In the genomic region with DNA sequence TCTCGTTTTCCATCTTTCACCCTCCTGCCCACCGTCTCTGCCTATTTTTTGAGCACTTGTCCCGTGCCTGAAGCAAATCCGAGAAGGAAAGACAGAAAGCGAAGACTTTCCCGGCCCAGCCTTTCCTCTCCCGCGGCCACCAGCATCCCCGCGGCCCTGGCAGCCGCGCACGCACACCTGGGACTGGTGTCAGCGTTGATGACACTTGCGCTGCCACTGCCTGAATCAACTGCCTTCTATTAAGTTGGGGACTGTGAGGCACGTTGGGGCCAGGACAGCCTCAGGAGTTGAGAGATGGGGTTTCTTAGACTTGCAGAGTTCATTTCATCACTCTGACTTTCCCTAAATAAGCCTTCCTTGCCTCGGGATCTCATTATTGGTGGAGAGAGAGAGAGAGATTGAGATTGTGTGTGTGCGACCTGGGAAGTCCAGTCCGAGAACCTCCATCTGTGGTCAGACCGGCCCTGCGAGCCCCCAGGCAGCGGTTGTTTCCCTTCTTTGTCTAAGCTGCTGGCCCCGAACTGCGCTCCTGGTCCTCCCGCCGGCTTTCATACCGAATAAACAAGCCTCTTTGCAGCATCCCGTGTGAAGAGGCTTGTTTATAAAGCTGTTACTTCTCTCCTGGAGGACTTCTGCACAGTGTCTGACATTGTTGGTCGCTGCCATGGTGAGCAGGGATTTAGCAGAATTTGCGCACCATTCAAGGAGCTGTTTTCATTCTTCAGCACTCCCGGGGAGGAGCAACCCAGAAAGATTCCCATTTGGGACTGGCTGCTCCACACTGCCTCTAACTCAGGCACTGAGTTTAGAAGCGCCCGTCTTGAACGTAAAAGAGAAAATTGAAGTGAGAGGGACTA, we compare ENCODE assay signal across 11 cellular contexts. TPM values are rescaled to one million over a fixed set of nuclear protein-coding genes. Genes with fewer than 3 reads are reported as not detected.
DNase-seq lines count a peak whose midpoint lies in the region; ATAC-seq, FAIRE-seq and TF ChIP-seq lines count a peak whose summit lies in the region.
"Had no signal": no experiment of that assay in that cellular context is flagged by ENCODE, and none has a peak within 500 bp of the region (broad histone marks: within the 10 kb centered on the region; RNA-seq: fewer than 3 reads in every experiment).

No MANE protein-coding gene starts in this region.

- H3K4me1 ChIP-seq in kidney (ENCODE audit: control insufficient read depth in 1 of 2, insufficient read depth in 1 of 2, low read depth in 1 of 2, low read length in 2 of 2) (peaks cover 4% of the 10 kb centered on the region in 2 donors), stomach smooth muscle (ENCODE audit: control insufficient read depth, insufficient read depth, low read length) (no peaks in the 10 kb centered on the region)

- H3K36me3 Mint-ChIP-seq in T-cell, result no peaks in the 10 kb centered on the region

- CTCF ChIA-PET in T-cell (lab: Charles Lee), result no interaction called here

- DNase-seq in DMS 273 (lab: John Stamatoyannopoulos, UW; ENCODE audit: unreplicated experiment) (peak; percentile 33), DMS 273 treated with DMSO at 0.1 percent for 48 hours (lab: John Stamatoyannopoulos, UW) (no peak), cerebellar cortex (ENCODE audit: low spot score) (peak; percentile 11), kidney (peak; percentile 50), T-cell (no peak), T-helper 1 cell (no peak), SK-N-DZ (ENCODE audit: low spot score) (no peak)
- DNase-seq: activated naive CD4-positive, alpha-beta T cell treated with Interleukin-2 at 50 U/mL for 16 hours; stimulated activated CD4-positive, alpha-beta T cell treated with anti-CD3 and anti-CD28 coated beads, Interleukin-2, amount 100 ng/mL, for 24 hours had no signal

- H3K27ac Mint-ChIP-seq in T-cell, result no peak overlapping the region

- intact Hi-C loops in kidney (cut with DNase I), result no loop called here

- H3K4me3 Mint-ChIP-seq in T-cell, result no peak overlapping the region

- no peak overlapping the region for H3K9ac ChIP-seq in kidney (ENCODE audit: low read length in 2 of 2)
- H3K9ac ChIP-seq in stomach smooth muscle (ENCODE audit: low read length in 2 of 2), result peak overlapping the region; percentile 73 to 84

- no peak for ATAC-seq in T-cell (replicated peaks in 1 of 4)

- H3K9me3 ChIP-seq in kidney (ENCODE audit: control insufficient read depth in 1 of 2, low read length in 2 of 2) (no peaks in the 10 kb centered on the region), stomach smooth muscle (ENCODE audit: control insufficient read depth in 2 of 2, low read length in 2 of 2) (no peaks in the 10 kb centered on the region)

- H3K4me1 Mint-ChIP-seq in T-cell, result peaks cover 0 to 14% (median 9%) of the 10 kb centered on the region in 3 donors

- no peaks in the 10 kb centered on the region for H3K9me3 Mint-ChIP-seq in T-cell

- FAIRE-seq in kidney (lab: Jason Lieb, UNC), result no peak

- POLR2A ChIA-PET in T-cell (lab: Charles Lee), result no interaction called here

- peaks cover 36% of the 10 kb centered on the region in 2 donors for H3K27me3 Mint-ChIP-seq in T-cell

- peaks cover 0 to 5% of the 10 kb centered on the region in 2 donors for H3K27me3 ChIP-seq in stomach smooth muscle (ENCODE audit: control insufficient read depth in 1 of 2, insufficient read depth in 2 of 2, low read length in 2 of 2)

- H3K4me3 ChIP-seq in kidney (ENCODE audit: low read length in 2 of 2), result peak overlapping the region; percentile 10 to 18
- peak overlapping the region; percentile 61 to 86 for H3K4me3 ChIP-seq in stomach smooth muscle (ENCODE audit: low read length in 2 of 2)

- H3K27ac ChIP-seq in kidney (ENCODE audit: low read depth in 2 of 2, low read length in 2 of 2) (no peak overlapping the region), stomach smooth muscle (ENCODE audit: low read length) (peak overlapping the region; percentile 96)
- H3K27ac ChIP-seq: 22Rv1 had no signal

- TF ChIP-seq CTCF in kidney (IDR thresholded peaks at IDR 0.05; ENCODE audit: borderline replicate concordance, extremely low read depth, insufficient read depth), result no peak

- no peaks in the 10 kb centered on the region for H3K36me3 ChIP-seq in kidney (ENCODE audit: control insufficient read depth in 1 of 2, insufficient read depth in 2 of 2, low read length in 2 of 2)
- H3K36me3 ChIP-seq in stomach smooth muscle (ENCODE audit: control insufficient read depth in 2 of 2, insufficient read depth in 2 of 2, low read length in 2 of 2), result peaks cover 0 to 4% of the 10 kb centered on the region in 2 donors

RNA-seq across cellular contexts. Expression of a gene that starts 1.5 kb away (rescaled TPM):
- total RNA-seq in kidney, result 2.1 TPM
- 0.56 TPM for polyA plus RNA-seq in kidney (ENCODE audit: insufficient read depth, low read depth, low replicate concordance)
- not detected for total RNA-seq in T-cell
- polyA plus RNA-seq in SK-N-DZ (2014; cell fraction: cytosol; rRNA removed), result 0.03 and 0.13 TPM in 2 replicates
- polyA plus RNA-seq in SK-N-DZ (2014; cell fraction: nucleus; rRNA removed), result 0.09 TPM in 1 of 2 replicates, not detected in the other

Comparison
In these comparisons a context has a peak if more than half of its experiments do, and no peak if none do; other contexts are left out.
1. DNase-seq: peak in DMS 273 (single experiment), cerebellar cortex (single experiment) and kidney (single experiment); none in DMS 273 treated with DMSO at 0.1 percent for 48 hours (single experiment), T-cell (0 of 34), T-helper 1 cell (0 of 5) and SK-N-DZ (single experiment).
2. H3K9ac ChIP-seq: peak in stomach smooth muscle (2 of 2); none in kidney (0 of 2).